In the genomic region with DNA sequence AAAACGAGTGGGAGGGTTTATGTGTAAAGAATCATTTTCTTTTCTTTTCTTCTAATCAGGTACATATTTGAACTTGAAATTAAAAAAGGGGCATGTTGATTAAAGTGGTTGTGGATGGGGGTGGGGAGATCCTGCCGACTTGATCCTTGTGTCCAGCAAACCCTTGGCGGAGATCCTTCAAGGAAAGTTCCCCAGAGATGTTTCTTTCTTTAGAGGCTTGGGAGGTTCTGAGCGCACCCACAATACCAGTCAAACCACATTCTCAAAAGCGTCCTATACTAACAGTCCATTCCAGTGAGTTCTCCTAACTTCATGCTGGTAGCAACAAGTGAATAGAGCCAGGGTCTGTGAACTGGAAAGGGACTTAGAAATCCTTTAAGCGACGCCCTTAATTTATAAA, we compare ENCODE assay signal across 1 cellular context.
TF ChIP-seq lines count a peak whose summit lies in the region.

No MANE protein-coding gene starts in this region.

TF ChIP-seq in GM23338, 12 proteins besides CTCF, POLR2A, EP300 and RAD21 (continued from another document):
- TF ChIP-seq ZNF331 (CRISPR knock-in tag; IDR thresholded peaks at IDR 0.05; ENCODE audit: low read depth), result no peak
- TF ChIP-seq CREB1 (CRISPR knock-in tag; IDR thresholded peaks at IDR 0.05; ENCODE audit: low read depth), result no peak
